ENCODE assay signal across 24 cellular contexts in genomic region chr3:170610321-170610884, GRCh38. TPM values are rescaled to one million over a fixed set of nuclear protein-coding genes. Genes with fewer than 3 reads are reported as not detected.
"Had no signal": no experiment of that assay in that cellular context is flagged by ENCODE, and none has a peak within 500 bp of the region (broad histone marks: within the 10 kb centered on the region; RNA-seq: fewer than 3 reads in every experiment).

No MANE protein-coding gene starts in this region.

- H3K4me3 ChIP-seq: ascending aorta, left ventricle myocardium inferior, ovary, prostate gland, right atrium auricular region, uterus had no signal

- ATAC-seq: activated CD8-positive, alpha-beta memory T cell treated with anti-CD3 and anti-CD28 coated beads, Interleukin-2, amount 10 ng/mL, durations not matched to agents 7 days and 5 days; activated CD8-positive, alpha-beta T cell treated with anti-CD3 and anti-CD28 coated beads for 36 hours; foreskin keratinocyte; natural killer cell; stimulated activated effector memory CD8-positive, alpha-beta T cell treated with anti-CD3 and anti-CD28 coated beads, Interleukin-12 subunit alpha, Interleukin-12 subunit beta, amount 100 ng/mL, for 72 hours had no signal

- H3K9me3 ChIP-seq: ascending aorta, left ventricle myocardium inferior, ovary, prostate gland, right atrium auricular region, uterus had no signal

- H3K27ac ChIP-seq: ascending aorta, brain microvascular endothelial cell, foreskin keratinocyte, left ventricle myocardium inferior, ovary, prostate gland, right atrium auricular region, uterus, WERI-Rb-1 had no signal

- H3K4me1 ChIP-seq: prostate gland, uterus had no signal

- FAIRE-seq: TTC549 had no signal

- DNase-seq: activated CD4-positive, alpha-beta T cell treated with anti-CD3 and anti-CD28 coated beads, Interleukin-2, amount 10 ng/mL, durations not matched to agents 7 days and 5 days; activated CD4-positive, CD25-positive, alpha-beta regulatory T cell treated with anti-CD3 and anti-CD28 coated beads, Interleukin-2, amount 50 U/mL, for 72 hours; activated CD8-positive, alpha-beta memory T cell treated with anti-CD3 and anti-CD28 coated beads, Interleukin-2, amount 10 ng/mL, durations not matched to agents 7 days and 5 days; activated CD8-positive, alpha-beta T cell treated with anti-CD3 and anti-CD28 coated beads for 36 hours; activated gamma-delta T cell; activated T-cell treated with anti-CD3 and anti-CD28 coated beads for 4 hours; brain microvascular endothelial cell; dermis blood vessel endothelial cell; effector CD8-positive, alpha-beta T cell; foreskin keratinocyte; kidney glomerular epithelial cell; left ventricle myocardium inferior; midbrain; natural killer cell; ovary; trophoblast cell; uterus; WERI-Rb-1 had no signal

- H3K36me3 ChIP-seq: ascending aorta, brain microvascular endothelial cell, left ventricle myocardium inferior, ovary, prostate gland, right atrium auricular region, uterus, WERI-Rb-1 had no signal

- H3K27me3 ChIP-seq: ascending aorta, brain microvascular endothelial cell, foreskin keratinocyte, ovary, right atrium auricular region, uterus had no signal

RNA-seq across cellular contexts. Expression of gene SLC7A14, which starts 24.5 kb away (rescaled TPM):
- total RNA-seq: activated CD4-positive, alpha-beta T cell treated with anti-CD3 and anti-CD28 coated beads, Interleukin-2, amount 10 ng/mL, durations not matched to agents 7 days and 5 days; activated CD8-positive, alpha-beta memory T cell treated with anti-CD3 and anti-CD28 coated beads, Interleukin-2, amount 10 ng/mL, durations not matched to agents 7 days and 5 days; activated CD8-positive, alpha-beta T cell treated with anti-CD3 and anti-CD28 coated beads for 36 hours; ascending aorta; left ventricle myocardium inferior; natural killer cell; right atrium auricular region had no signal
- polyA plus RNA-seq: esophagus, foreskin keratinocyte had no signal
